In genomic region chr6:31227143-31227542, GRCh38 we compare ENCODE assay signal across 28 cellular contexts. TPM values are rescaled to one million over a fixed set of nuclear protein-coding genes. Genes with fewer than 3 reads are reported as not detected.
"Had no signal": no experiment of that assay in that cellular context is flagged by ENCODE, and none has a peak within 500 bp of the region (broad histone marks: within the 10 kb centered on the region; RNA-seq: fewer than 3 reads in every experiment).

No MANE protein-coding gene starts in this region.

- H3K27me3 ChIP-seq: gastrocnemius medialis, right atrium auricular region, testis had no signal

- H3K27ac ChIP-seq: coronary artery, esophagus muscularis mucosa, gastrocnemius medialis, right atrium auricular region, stomach, testis, tibial artery had no signal

- H3K36me3 ChIP-seq: esophagus muscularis mucosa, gastrocnemius medialis, prostate gland, right atrium auricular region, stomach, tibial artery had no signal

- H3K9me3 ChIP-seq: esophagus muscularis mucosa, gastrocnemius medialis, prostate gland, right atrium auricular region, stomach, testis, tibial artery had no signal

- H3K4me2 ChIP-seq: smooth muscle cell had no signal

- DNase-seq: dermis blood vessel endothelial cell; effector memory CD4-positive, alpha-beta T cell; foreskin fibroblast; gastrocnemius medialis; head of caudate nucleus; kidney; natural killer cell; nucleus accumbens; stimulated activated CD4-positive, alpha-beta T cell treated with anti-CD3 and anti-CD28 coated beads, Interleukin-12 subunit alpha, Interleukin-12 subunit beta, amount 100 ng/mL, for 4 hours; stimulated activated CD4-positive, alpha-beta T cell treated with anti-CD3 and anti-CD28 coated beads, Interleukin-1b, Interleukin-23, amount 100 ng/mL, for 48 hours; stimulated activated CD4-positive, alpha-beta T cell treated with anti-CD3 and anti-CD28 coated beads, Interleukin-4, amount 100 ng/mL, for 1 hour; stimulated activated CD8-positive, alpha-beta memory T cell treated with anti-CD3 and anti-CD28 coated beads, Interleukin-4, amount 100 ng/mL, for 48 hours; stimulated activated naive CD4-positive, alpha-beta T cell treated with Interleukin-2 at 50 U/mL for 16 hours; stomach; testis; tibial artery had no signal

- FAIRE-seq: endothelial cell of umbilical vein, kidney had no signal

- H3K4me1 ChIP-seq: esophagus muscularis mucosa, gastrocnemius medialis, prostate gland, testis, tibial artery had no signal

- H3K4me3 ChIP-seq: coronary artery, esophagus muscularis mucosa, gastrocnemius medialis, lung, prostate gland, right atrium auricular region, smooth muscle cell, stomach, testis, tibial artery had no signal

- ATAC-seq: gastrocnemius medialis, left lobe of liver, natural killer cell, sciatic nerve had no signal

RNA-seq across cellular contexts. Expression of gene POU5F1, which starts 56.7 kb away (rescaled TPM):
- total RNA-seq: endothelial cell of umbilical vein, gastrocnemius medialis, glomerular endothelial cell, mononuclear cell, natural killer cell, osteocyte, right atrium auricular region, smooth muscle cell had no signal
- polyA plus RNA-seq: smooth muscle cell had no signal
